In the genomic region with DNA sequence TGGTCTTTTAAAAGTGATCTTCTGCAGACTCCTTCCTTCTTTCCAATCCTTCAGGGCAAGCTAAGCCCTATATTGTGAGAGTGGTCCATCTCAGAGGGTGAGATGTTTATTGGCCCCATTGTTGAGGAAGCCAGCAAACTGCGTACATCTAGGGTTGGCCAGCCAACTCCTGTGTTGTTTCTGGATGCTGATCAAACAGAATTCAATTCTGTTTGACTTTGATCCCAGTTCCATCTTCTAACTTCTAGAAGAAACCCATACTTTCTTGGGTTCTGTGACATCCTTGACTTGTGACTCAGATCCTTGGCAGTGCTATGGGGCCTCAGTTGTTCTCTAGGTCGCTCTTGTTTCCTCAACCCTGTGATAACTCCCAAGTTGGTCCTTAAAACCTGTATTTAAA, we compare ENCODE assay signal across 17 cellular contexts.
DNase-seq lines count a peak whose midpoint lies in the region; ATAC-seq and TF ChIP-seq lines count a peak whose summit lies in the region.
"Had no signal": no experiment of that assay in that cellular context is flagged by ENCODE, and none has a peak within 500 bp of the region (broad histone marks: within the 10 kb centered on the region; RNA-seq: fewer than 3 reads in every experiment).

No MANE protein-coding gene starts in this region.

- no peak overlapping the region for H3K4me3 Mint-ChIP-seq in activated T-helper 17 cell treated with anti-CD3 and anti-CD28 coated beads, Interleukin-2, amount 50 U/mL, for 72 hours
- no peak overlapping the region for H3K4me3 Mint-ChIP-seq in activated CD8-positive, alpha-beta T cell treated with anti-CD3 and anti-CD28 coated beads for 36 hours
- H3K4me3 Mint-ChIP-seq: B cell; CD8-positive, alpha-beta T cell; H9 had no signal

- H3K9ac ChIP-seq in mesenchymal stem cell (ENCODE audit: low read length), result peak overlapping the region; percentile 54
- H3K9ac ChIP-seq: BLaER1 treated with 17β-estradiol and CSF1 and Interleukin-3, amounts not matched to agents 10 nM and 100 nM had no signal

- H3K27me3 ChIP-seq in ACC112 (ENCODE audit: insufficient read depth, low read length) (no peaks in the 10 kb centered on the region), mesenchymal stem cell (ENCODE audit: control insufficient read depth in 1 of 2, insufficient read depth in 1 of 2, low read length in 2 of 2) (no peaks in the 10 kb centered on the region), transverse colon (no peaks in the 10 kb centered on the region)
- H3K27me3 ChIP-seq: BLaER1 treated with 17β-estradiol and CSF1 and Interleukin-3, amounts not matched to agents 10 nM and 100 nM had no signal

- H3K4me1 ChIP-seq in ACC112 (ENCODE audit: control insufficient read depth, insufficient read depth, low read length, unreplicated experiment) (peaks cover 14% of the 10 kb centered on the region), mesenchymal stem cell (ENCODE audit: control insufficient read depth, insufficient read depth, low read depth, low read length) (no peaks in the 10 kb centered on the region), transverse colon (no peaks in the 10 kb centered on the region)
- H3K4me1 ChIP-seq: BLaER1 treated with 17β-estradiol and CSF1 and Interleukin-3, amounts not matched to agents 10 nM and 100 nM had no signal

- H2BK12ac ChIP-seq in mesenchymal stem cell (ENCODE audit: low read length in 2 of 2), result no peak overlapping the region

- TF ChIP-seq CTCF in astrocyte of the cerebellum (IDR thresholded peaks at IDR 0.05; ENCODE audit: low read depth, low read length, missing control alignments) (no peak), fibroblast of mammary gland (conservative IDR thresholded peaks at IDR 0.05; ENCODE audit: control insufficient read depth, insufficient read depth, low read depth, low read length) (no peak), transverse colon (IDR thresholded peaks at IDR 0.05) (no peak)
- TF ChIP-seq CTCF in activated CD8-positive, alpha-beta T cell treated with anti-CD3 and anti-CD28 coated beads for 36 hours (IDR thresholded peaks at IDR 0.05), result no peak

- H2BK120ac ChIP-seq in mesenchymal stem cell (ENCODE audit: low read depth, low read length), result no peak overlapping the region

- no peaks in the 10 kb centered on the region for H3K9me3 Mint-ChIP-seq in activated T-helper 17 cell treated with anti-CD3 and anti-CD28 coated beads, Interleukin-2, amount 50 U/mL, for 72 hours
- H3K9me3 Mint-ChIP-seq in activated CD8-positive, alpha-beta T cell treated with anti-CD3 and anti-CD28 coated beads for 36 hours, result no peaks in the 10 kb centered on the region
- H3K9me3 Mint-ChIP-seq: H9 had no signal

- no peak for TF ChIP-seq POLR2A in transverse colon (IDR thresholded peaks at IDR 0.05)

- H2AFZ ChIP-seq in ACC112 (ENCODE audit: low read length, unreplicated experiment) (no peak overlapping the region), mesenchymal stem cell (ENCODE audit: low read depth, low read length) (no peak overlapping the region)

- no peak overlapping the region for H4K91ac ChIP-seq in mesenchymal stem cell (ENCODE audit: low read length)

- H3K4me1 Mint-ChIP-seq in activated T-helper 17 cell treated with anti-CD3 and anti-CD28 coated beads, Interleukin-2, amount 50 U/mL, for 72 hours, result no peaks in the 10 kb centered on the region
- no peaks in the 10 kb centered on the region for H3K4me1 Mint-ChIP-seq in activated CD8-positive, alpha-beta T cell treated with anti-CD3 and anti-CD28 coated beads for 36 hours (ENCODE audit: low read depth)
- H3K4me1 Mint-ChIP-seq: B cell, H9 had no signal

- 76% methylated on average over 2 of the region's 2 CpGs for WGBS in mesenchymal stem cell
- 39 to 65% methylated on average over 2 of the region's 2 CpGs for WGBS in transverse colon (ENCODE audit: low coverage in 1 of 2), 2 donors

- no peaks in the 10 kb centered on the region for H3K36me3 Mint-ChIP-seq in activated T-helper 17 cell treated with anti-CD3 and anti-CD28 coated beads, Interleukin-2, amount 50 U/mL, for 72 hours (ENCODE audit: low read depth)
- no peaks in the 10 kb centered on the region for H3K36me3 Mint-ChIP-seq in activated CD8-positive, alpha-beta T cell treated with anti-CD3 and anti-CD28 coated beads for 36 hours (ENCODE audit: low read depth)
- H3K36me3 Mint-ChIP-seq: CD8-positive, alpha-beta T cell had no signal

- H3K4me3 ChIP-seq in ACC112 (ENCODE audit: low read depth, low read length) (no peak overlapping the region), astrocyte of the cerebellum (ENCODE audit: low read depth, low read length) (no peak overlapping the region), fibroblast of mammary gland (ENCODE audit: control insufficient read depth, low read depth, low read length) (no peak overlapping the region), mesenchymal stem cell (ENCODE audit: insufficient read depth in 1 of 2, low read depth in 1 of 2, low read length in 2 of 2) (no peak overlapping the region), transverse colon (no peak overlapping the region)
- H3K4me3 ChIP-seq: BLaER1 treated with 17β-estradiol and CSF1 and Interleukin-3, amounts not matched to agents 10 nM and 100 nM; GM12878 had no signal

- H3K4me2 ChIP-seq in mesenchymal stem cell (ENCODE audit: low read length, poor library complexity, severe bottlenecking), result no peak overlapping the region
- H3K4me2 ChIP-seq: BLaER1 treated with 17β-estradiol and CSF1 and Interleukin-3, amounts not matched to agents 10 nM and 100 nM had no signal

- no peak overlapping the region for H3K27ac Mint-ChIP-seq in activated T-helper 17 cell treated with anti-CD3 and anti-CD28 coated beads, Interleukin-2, amount 50 U/mL, for 72 hours
- H3K27ac Mint-ChIP-seq in activated CD8-positive, alpha-beta T cell treated with anti-CD3 and anti-CD28 coated beads for 36 hours, result no peak overlapping the region
- H3K27ac Mint-ChIP-seq: B cell; CD8-positive, alpha-beta T cell; H9 had no signal

- H4K8ac ChIP-seq in mesenchymal stem cell (ENCODE audit: low read length), result no peak overlapping the region

- CTCF ChIA-PET in activated CD8-positive, alpha-beta T cell treated with anti-CD3 and anti-CD28 coated beads for 36 hours (lab: Charles Lee), result no interaction called here

- H3K9me3 ChIP-seq in mesenchymal stem cell (ENCODE audit: control insufficient read depth, low read length) (no peaks in the 10 kb centered on the region), transverse colon (no peaks in the 10 kb centered on the region)
- H3K9me3 ChIP-seq: BLaER1 treated with 17β-estradiol and CSF1 and Interleukin-3, amounts not matched to agents 10 nM and 100 nM had no signal

- TF ChIP-seq EP300 in transverse colon (IDR thresholded peaks at IDR 0.05; ENCODE audit: low read depth), result no peak

- no peaks in the 10 kb centered on the region for H3K79me2 ChIP-seq in ACC112 (ENCODE audit: control insufficient read depth, insufficient read depth, low read length, unreplicated experiment)

- H3K27ac ChIP-seq in ACC112 (ENCODE audit: low read depth, low read length) (peak overlapping the region; percentile 87), mesenchymal stem cell (ENCODE audit: low read length, poor library complexity, severe bottlenecking) (no peak overlapping the region), transverse colon (no peak overlapping the region)
- H3K27ac ChIP-seq: BLaER1 treated with 17β-estradiol and CSF1 and Interleukin-3, amounts not matched to agents 10 nM and 100 nM had no signal

- no peak overlapping the region for H3K14ac ChIP-seq in mesenchymal stem cell (ENCODE audit: low read length in 2 of 2)

- POLR2A ChIA-PET in activated CD8-positive, alpha-beta T cell treated with anti-CD3 and anti-CD28 coated beads for 36 hours (lab: Charles Lee), result no interaction called here

- no peak overlapping the region for H3K23ac ChIP-seq in mesenchymal stem cell (ENCODE audit: low read length in 2 of 2)

- H2BK15ac ChIP-seq in mesenchymal stem cell (ENCODE audit: low read depth, poor library complexity, severe bottlenecking), result no peak overlapping the region

- intact Hi-C loops in transverse colon (cut with DNase I; ENCODE audit: low total_unique reads), result no loop called here
- intact Hi-C loops in activated CD8-positive, alpha-beta T cell treated with anti-CD3 and anti-CD28 coated beads for 36 hours (cut with micrococcal nuclease), result no loop called here

- H3K79me1 ChIP-seq in mesenchymal stem cell (replicated peaks; ENCODE audit: low read length, poor library complexity, severe bottlenecking), result no peaks in the 10 kb centered on the region

- in situ Hi-C loops in astrocyte of the cerebellum (cut with HindIII; ENCODE audit: low sequenced_read_pairs) (no loop called here), transverse colon (cut with MboI; ENCODE audit: low pct_ligation_motif_present in 1 of 4, low pct_unique_long_range_greater_than_20kb in 1 of 4, low sequenced_read_pairs in 3 of 4) (no loop called here)

- no peak overlapping the region for H3K4ac ChIP-seq in mesenchymal stem cell (ENCODE audit: low read depth in 1 of 2, low read length in 2 of 2)

- peaks cover 12% of the 10 kb centered on the region for H3K27me3 Mint-ChIP-seq in activated T-helper 17 cell treated with anti-CD3 and anti-CD28 coated beads, Interleukin-2, amount 50 U/mL, for 72 hours
- H3K27me3 Mint-ChIP-seq in activated CD8-positive, alpha-beta T cell treated with anti-CD3 and anti-CD28 coated beads for 36 hours, result no peaks in the 10 kb centered on the region
- H3K27me3 Mint-ChIP-seq: B cell had no signal

- no peak overlapping the region for H2BK5ac ChIP-seq in mesenchymal stem cell (ENCODE audit: low read depth, low read length, poor library complexity, severe bottlenecking)

- H3K36me3 ChIP-seq in ACC112 (ENCODE audit: insufficient read depth, low read length), result no peaks in the 10 kb centered on the region
- no peaks in the 10 kb centered on the region for H3K36me3 ChIP-seq in mesenchymal stem cell (ENCODE audit: control insufficient read depth in 1 of 2, insufficient read depth in 2 of 2, low read depth in 1 of 2, low read length in 2 of 2)
- no peaks in the 10 kb centered on the region for H3K36me3 ChIP-seq in transverse colon
- H3K36me3 ChIP-seq: BLaER1 treated with 17β-estradiol and CSF1 and Interleukin-3, amounts not matched to agents 10 nM and 100 nM had no signal

- no peak overlapping the region for H2AK5ac ChIP-seq in mesenchymal stem cell (ENCODE audit: low read length, severe bottlenecking)

- H3K18ac ChIP-seq in mesenchymal stem cell (ENCODE audit: low read depth in 1 of 2, low read length in 2 of 2), result no peak overlapping the region

- no peak for ATAC-seq in activated T-helper 17 cell treated with anti-CD3 and anti-CD28 coated beads, Interleukin-2, amount 50 U/mL, for 72 hours (replicated peaks)
- ATAC-seq in activated CD8-positive, alpha-beta T cell treated with anti-CD3 and anti-CD28 coated beads for 36 hours, result no peak
- ATAC-seq: CD8-positive, alpha-beta T cell; GM12878 had no signal

- DNase-seq in astrocyte of the cerebellum (ENCODE audit: low read depth) (peak; percentile 36), fibroblast of mammary gland (ENCODE audit: low read depth) (peak; percentile 37), mesenchymal stem cell (no peak), transverse colon (no peak), OCI-M2 (lab: John Stamatoyannopoulos, UW; ENCODE audit: unreplicated experiment) (no peak)
- no peak for DNase-seq in activated CD8-positive, alpha-beta T cell treated with anti-CD3 and anti-CD28 coated beads for 36 hours
- DNase-seq: 8988T; Calu3; CD8-positive, alpha-beta T cell; DND-41; EL; H9 had no signal

Comparison
In these comparisons a context has a peak if more than half of its experiments do, and no peak if none do; other contexts are left out.
1. DNase-seq: peak in astrocyte of the cerebellum (single experiment) and fibroblast of mammary gland (single experiment); none in mesenchymal stem cell (single experiment), transverse colon (single experiment), OCI-M2 (single experiment) and activated CD8-positive, alpha-beta T cell treated with anti-CD3 and anti-CD28 coated beads for 36 hours (single experiment).